ENCODE assay signal across 9 cellular contexts in the genomic region with DNA sequence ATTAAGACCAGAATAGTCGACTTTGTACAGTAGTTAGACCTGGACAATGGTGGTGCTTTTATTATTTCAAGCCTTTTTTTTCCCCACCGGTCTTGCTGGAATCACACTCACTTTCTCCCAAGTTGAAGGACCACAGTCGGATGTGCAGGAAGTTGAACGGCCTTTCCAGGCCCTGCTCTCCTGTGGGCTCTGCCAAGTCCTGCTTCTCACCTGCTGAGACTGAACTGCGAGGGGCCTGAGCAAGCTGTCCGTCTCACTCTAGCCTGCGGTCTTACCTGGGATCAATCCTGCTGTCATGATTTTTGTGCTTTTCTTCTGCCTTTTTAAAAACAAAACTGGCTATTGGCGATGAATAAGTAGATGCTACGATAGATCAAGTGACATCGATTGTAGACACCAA. TPM values are rescaled to one million over a fixed set of nuclear protein-coding genes. Genes with fewer than 3 reads are reported as not detected.
DNase-seq lines count a peak whose midpoint lies in the region; ATAC-seq, FAIRE-seq and TF ChIP-seq lines count a peak whose summit lies in the region.
"Had no signal": no experiment of that assay in that cellular context is flagged by ENCODE, and none has a peak within 500 bp of the region (broad histone marks: within the 10 kb centered on the region; RNA-seq: fewer than 3 reads in every experiment).

No MANE protein-coding gene starts in this region.

- FAIRE-seq in GM18507 (lab: Jason Lieb, UNC), result peak; percentile 24

- intact Hi-C loops in Right ventricle myocardium inferior (cut with DNase I), result no loop called here

- H3K4me1 Mint-ChIP-seq in activated T-helper 17 cell treated with anti-CD3 and anti-CD28 coated beads, Interleukin-2, amount 50 U/mL, for 72 hours, result peaks cover 8% of the 10 kb centered on the region
- H3K4me1 Mint-ChIP-seq in immature natural killer cell, result peaks cover 17% of the 10 kb centered on the region in 2 donors

- H3K9me3 Mint-ChIP-seq in activated T-helper 17 cell treated with anti-CD3 and anti-CD28 coated beads, Interleukin-2, amount 50 U/mL, for 72 hours, result no peaks in the 10 kb centered on the region
- no peaks in the 10 kb centered on the region for H3K9me3 Mint-ChIP-seq in immature natural killer cell

- DNase-seq in GM18507 (ENCODE audit: extremely low spot score, insufficient read length, low read depth) (no peak), immature natural killer cell (no peak), NCI-H187 (lab: John Stamatoyannopoulos, UW) (no peak), NCI-H1092 treated with DMSO at 0.1 percent for 48 hours (lab: John Stamatoyannopoulos, UW) (no peak), Right ventricle myocardium inferior (ENCODE audit: missing footprints) (no peak)
- DNase-seq: NCI-H446 had no signal

- peaks cover 60% of the 10 kb centered on the region for H3K36me3 Mint-ChIP-seq in activated T-helper 17 cell treated with anti-CD3 and anti-CD28 coated beads, Interleukin-2, amount 50 U/mL, for 72 hours (ENCODE audit: low read depth)
- no peaks in the 10 kb centered on the region for H3K36me3 Mint-ChIP-seq in immature natural killer cell

- H3K4me3 Mint-ChIP-seq in activated T-helper 17 cell treated with anti-CD3 and anti-CD28 coated beads, Interleukin-2, amount 50 U/mL, for 72 hours, result peak overlapping the region; percentile 93
- H3K4me3 Mint-ChIP-seq in immature natural killer cell, result peak overlapping the region; percentile 75 to 82 (median 77)

- no peaks in the 10 kb centered on the region for H3K27me3 Mint-ChIP-seq in activated T-helper 17 cell treated with anti-CD3 and anti-CD28 coated beads, Interleukin-2, amount 50 U/mL, for 72 hours
- peaks cover 0 to 5% (median 2%) of the 10 kb centered on the region in 3 donors for H3K27me3 Mint-ChIP-seq in immature natural killer cell (ENCODE audit: low read depth in 3 of 3)

- ATAC-seq in activated T-helper 17 cell treated with anti-CD3 and anti-CD28 coated beads, Interleukin-2, amount 50 U/mL, for 72 hours (replicated peaks), result no peak
- ATAC-seq in GM18868 (IDR thresholded peaks at IDR 0.05; ENCODE audit: unreplicated experiment) (no peak), Right ventricle myocardium inferior (no peak)

- peak overlapping the region; percentile 91 for H3K27ac Mint-ChIP-seq in activated T-helper 17 cell treated with anti-CD3 and anti-CD28 coated beads, Interleukin-2, amount 50 U/mL, for 72 hours
- peak overlapping the region in 1 of 6 donors; percentile 16 for H3K27ac Mint-ChIP-seq in immature natural killer cell

- no peak for TF ChIP-seq CTCF in 22Rv1 (IDR thresholded peaks at IDR 0.05)

- H3K27ac ChIP-seq in 22Rv1, result peak overlapping the region; percentile 89

RNA-seq across cellular contexts. Expression of a gene that starts 1.3 kb away (rescaled TPM):
- 10 to 100 TPM; 15.0 to 22.0 TPM for total RNA-seq in activated T-helper 17 cell treated with anti-CD3 and anti-CD28 coated beads, Interleukin-2, amount 50 U/mL, for 72 hours
- polyA plus RNA-seq in immature natural killer cell, result 1 to 10 TPM in 1 of 3 donors, under 1 TPM in 1, not detected in 1; 0.92 to 1.4 TPM
- 2.5 TPM for total RNA-seq in Right ventricle myocardium inferior

RNA-seq across cellular contexts. Expression of a gene that starts 18.3 kb away (rescaled TPM):
- 10 to 100 TPM; 40.7 to 54.4 TPM for total RNA-seq in activated T-helper 17 cell treated with anti-CD3 and anti-CD28 coated beads, Interleukin-2, amount 50 U/mL, for 72 hours
- 10 to 100 TPM; 10.9 to 20.1 (median 11.4) TPM for polyA plus RNA-seq in immature natural killer cell
- 12.6 TPM for total RNA-seq in Right ventricle myocardium inferior

RNA-seq across cellular contexts. Expression of a gene that starts 19.1 kb away (rescaled TPM):
- total RNA-seq in activated T-helper 17 cell treated with anti-CD3 and anti-CD28 coated beads, Interleukin-2, amount 50 U/mL, for 72 hours, result 10 to 100 TPM; 38.3 to 53.3 TPM
- polyA plus RNA-seq in immature natural killer cell, result 10 to 100 TPM in 1 of 3 donors, 1 to 10 TPM in 2; 3.3 to 13.0 (median 6.9) TPM
- total RNA-seq in Right ventricle myocardium inferior, result 33.5 TPM

RNA-seq across cellular contexts. Expression of a gene that starts 48.3 kb away (rescaled TPM):
- 10 to 100 TPM; 41.5 to 59.0 TPM for total RNA-seq in activated T-helper 17 cell treated with anti-CD3 and anti-CD28 coated beads, Interleukin-2, amount 50 U/mL, for 72 hours
- polyA plus RNA-seq in immature natural killer cell, result 10 to 100 TPM; 90.8 to 94.9 (median 92.0) TPM
- 21.2 TPM for total RNA-seq in Right ventricle myocardium inferior

RNA-seq across cellular contexts. Expression of a gene that starts 48.4 kb away (rescaled TPM):
- total RNA-seq in activated T-helper 17 cell treated with anti-CD3 and anti-CD28 coated beads, Interleukin-2, amount 50 U/mL, for 72 hours, result 10 to 100 TPM; 19.9 to 30.0 TPM
- polyA plus RNA-seq in immature natural killer cell, result 10 to 100 TPM; 26.1 to 40.6 (median 27.5) TPM
- 18.7 TPM for total RNA-seq in Right ventricle myocardium inferior
